Comparison of ENCODE assay signal across 11 cellular contexts in the genomic region with DNA sequence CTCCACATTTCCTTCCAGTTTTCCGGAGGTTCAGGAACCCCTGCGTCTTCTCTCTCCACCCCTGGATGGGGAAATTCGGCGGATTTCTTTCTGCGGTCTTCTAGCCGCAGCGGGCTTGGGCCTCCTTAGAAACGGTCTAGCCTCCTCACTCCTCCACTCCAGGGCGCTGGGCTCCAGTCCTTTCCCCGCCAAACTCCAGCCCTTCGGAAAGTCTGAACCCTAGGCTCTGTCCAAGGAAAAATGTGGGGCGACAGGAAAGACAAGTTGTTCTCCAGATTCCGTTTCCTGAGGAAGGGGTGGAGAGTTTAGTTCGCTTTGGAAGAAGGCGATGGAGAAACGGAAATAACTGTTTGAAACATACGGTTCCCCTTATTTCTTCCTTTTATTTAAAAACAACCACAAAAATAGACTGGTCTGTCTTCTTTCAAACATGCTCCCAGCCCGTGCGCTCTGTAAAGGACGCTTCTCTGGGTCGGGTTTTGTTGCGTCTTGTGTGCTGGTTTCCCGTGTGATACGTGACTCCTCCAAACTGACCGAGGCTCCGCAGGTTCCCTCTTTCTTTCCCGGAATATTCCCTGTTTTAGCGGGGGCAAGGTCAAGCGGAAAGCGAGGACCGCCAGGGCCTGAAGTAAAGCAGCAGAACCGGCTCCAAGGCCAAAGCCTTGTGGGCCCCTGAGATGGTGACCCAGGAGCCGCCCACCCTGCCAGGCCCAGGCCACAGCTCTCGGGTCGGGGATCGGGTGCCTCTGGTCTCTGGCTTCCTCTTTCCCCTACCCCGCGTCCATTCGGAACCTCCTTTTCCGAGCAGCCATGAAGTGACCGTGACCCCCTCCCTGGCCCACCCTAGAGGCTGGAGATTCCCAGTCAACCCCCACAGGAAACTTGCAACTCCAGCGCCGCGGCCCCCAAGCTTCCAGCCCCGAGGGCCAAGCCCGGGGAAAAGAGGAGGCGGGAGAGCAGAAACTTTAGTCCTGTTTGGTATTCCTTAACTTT. TPM values are rescaled to one million over a fixed set of nuclear protein-coding genes. Genes with fewer than 3 reads are reported as not detected.
DNase-seq lines count a peak whose midpoint lies in the region; TF ChIP-seq lines count a peak whose summit lies in the region.
"Had no signal": no experiment of that assay in that cellular context is flagged by ENCODE, and none has a peak within 500 bp of the region (broad histone marks: within the 10 kb centered on the region; RNA-seq: fewer than 3 reads in every experiment).

No MANE protein-coding gene starts in this region.

- H2BK120ac ChIP-seq in mesendoderm (ENCODE audit: low read depth, low read length) = no peak overlapping the region

- no peak overlapping the region for H3K27ac ChIP-seq in mesendoderm (ENCODE audit: low read depth, low read length)
- H3K27ac ChIP-seq: neutrophil had no signal

- TF ChIP-seq CTCF in AG09309 (IDR thresholded peaks at IDR 0.05; ENCODE audit: control insufficient read depth, insufficient read depth, low read depth, low read length, missing control alignments) = no peak

- H3K4me2 ChIP-seq in mesendoderm (ENCODE audit: low read length) = no peak overlapping the region

- no peak overlapping the region for H3K4ac ChIP-seq in mesendoderm (ENCODE audit: low read depth, low read length)

- H2AK5ac ChIP-seq in mesendoderm (ENCODE audit: low read length) = no peak overlapping the region

- H3K9ac ChIP-seq in mesendoderm (ENCODE audit: low read length) = no peak overlapping the region

- no peak overlapping the region for H2BK15ac ChIP-seq in mesendoderm (replicated peaks; ENCODE audit: low read depth)

- no peaks in the 10 kb centered on the region for H3K36me3 ChIP-seq in H7 (replicated peaks; ENCODE audit: control insufficient read depth, insufficient read depth, low read length)
- no peaks in the 10 kb centered on the region for H3K36me3 ChIP-seq in mesendoderm (ENCODE audit: control insufficient read depth, insufficient read depth, low read length)
- H3K36me3 ChIP-seq: neutrophil had no signal

- no CpG with 5 or more reads among the region's 47 CpGs for WGBS in mesendoderm (ENCODE audit: extremely low coverage, insufficient coverage, low lambda C conversion rate)

- H4K8ac ChIP-seq in mesendoderm (ENCODE audit: low read depth, low read length) = no peak overlapping the region

- H3K56ac ChIP-seq in mesendoderm (ENCODE audit: low read length) = no peak overlapping the region

- H3K79me2 ChIP-seq in mesendoderm (ENCODE audit: control insufficient read depth, insufficient read depth, low read length) = no peaks in the 10 kb centered on the region

- H3K4me3 ChIP-seq in AG09309 (ENCODE audit: control insufficient read depth, low read depth, low read length) (peak overlapping the region; percentile 35), H7 (ENCODE audit: insufficient read depth, low read depth, low read length) (no peak overlapping the region), mesendoderm (ENCODE audit: low read length) (no peak overlapping the region)

- DNase-seq in AG09309 (ENCODE audit: low read depth) (no peak), H7 (peak; percentile 66), UCSD-AML1 (lab: John Stamatoyannopoulos, UW; ENCODE audit: unreplicated experiment) (peak; percentile 42), mesendoderm (peak; percentile 18), NCI-H2196 (lab: John Stamatoyannopoulos, UW; ENCODE audit: unreplicated experiment) (no peak), NCI-H1694 (lab: John Stamatoyannopoulos, UW) (no peak), DMS114 treated with DMSO at 0.1 percent for 48 hours (lab: John Stamatoyannopoulos, UW; ENCODE audit: unreplicated experiment) (no peak), NCI-H524 (lab: John Stamatoyannopoulos, UW) (no peak)
- DNase-seq: KG1 had no signal

- H3K79me1 ChIP-seq in mesendoderm (ENCODE audit: low read length) = no peaks in the 10 kb centered on the region

- no peak overlapping the region for H3K23ac ChIP-seq in mesendoderm (ENCODE audit: low read length)

- no peak overlapping the region for H4K5ac ChIP-seq in mesendoderm (ENCODE audit: low read length)

- H3K4me1 ChIP-seq in mesendoderm (ENCODE audit: control insufficient read depth, low read depth, low read length) = no peaks in the 10 kb centered on the region

- no peak overlapping the region for H2BK5ac ChIP-seq in mesendoderm (ENCODE audit: low read length)

- peaks cover 98% of the 10 kb centered on the region for H3K27me3 ChIP-seq in H7 (ENCODE audit: control insufficient read depth, insufficient read depth, low read length)
- H3K27me3 ChIP-seq in mesendoderm (ENCODE audit: insufficient read depth, low read length, poor library complexity) = peaks cover 90% of the 10 kb centered on the region

- no peak overlapping the region for H3K18ac ChIP-seq in mesendoderm (ENCODE audit: low read length)

RNA-seq across cellular contexts. Expression of a gene that starts 1.1 kb away (rescaled TPM):
- total RNA-seq in H7 (2014; rRNA removed; shearing (Covaris generic)) = not detected in 2 replicates
- not detected for polyA plus RNA-seq in mesendoderm (2013, experiment 1 of 2)
- polyA plus RNA-seq in mesendoderm (2013, experiment 2 of 2) = not detected
- total RNA-seq: chondrocyte had no signal

RNA-seq across cellular contexts. Expression of a gene that starts 9.1 kb away (rescaled TPM):
- not detected in 2 replicates for total RNA-seq in H7 (2014; rRNA removed; shearing (Covaris generic))
- polyA plus RNA-seq in mesendoderm (2013, experiment 1 of 2) = not detected
- polyA plus RNA-seq in mesendoderm (2013, experiment 2 of 2) = not detected
- total RNA-seq: chondrocyte had no signal

RNA-seq across cellular contexts. Expression of a gene that starts 10.9 kb away (rescaled TPM):
- not detected in 2 replicates for total RNA-seq in H7 (2014; rRNA removed; shearing (Covaris generic))
- polyA plus RNA-seq in mesendoderm (2013, experiment 1 of 2) = not detected
- polyA plus RNA-seq in mesendoderm (2013, experiment 2 of 2) = not detected
- total RNA-seq: chondrocyte had no signal

RNA-seq across cellular contexts. Expression of a gene that starts 16.1 kb away (rescaled TPM):
- total RNA-seq in H7 (2014; rRNA removed; shearing (Covaris generic)) = not detected in 2 replicates
- polyA plus RNA-seq in mesendoderm (2013, experiment 1 of 2) = not detected
- polyA plus RNA-seq in mesendoderm (2013, experiment 2 of 2) = not detected
- total RNA-seq: chondrocyte had no signal

RNA-seq across cellular contexts. Expression of a gene that starts 24.9 kb away (rescaled TPM):
- total RNA-seq in H7 (2014; rRNA removed; shearing (Covaris generic)) = not detected in 2 replicates
- polyA plus RNA-seq in mesendoderm (2013, experiment 1 of 2) = not detected
- not detected for polyA plus RNA-seq in mesendoderm (2013, experiment 2 of 2)
- total RNA-seq: chondrocyte had no signal

Comparison
In these comparisons a context has a peak if more than half of its experiments do, and no peak if none do; other contexts are left out.
1. DNase-seq: peak in H7 (single experiment), UCSD-AML1 (single experiment) and mesendoderm (single experiment); none in AG09309 (single experiment), NCI-H2196 (single experiment), NCI-H1694 (single experiment), DMS114 treated with DMSO at 0.1 percent for 48 hours (single experiment) and NCI-H524 (0 of 2).